Comparison of ENCODE assay signal across 35 cellular contexts in genomic region chr6:110723017-110723416, GRCh38.
"Had no signal": no experiment of that assay in that cellular context is flagged by ENCODE, and none has a peak within 500 bp of the region (broad histone marks: within the 10 kb centered on the region; RNA-seq: fewer than 3 reads in every experiment).

No MANE protein-coding gene starts in this region.

- H3K4me3 ChIP-seq: MG63 had no signal

- H3K27me3 ChIP-seq: MG63 had no signal

- H3K9me3 ChIP-seq: MG63 had no signal

- DNase-seq: Kasumi-1, MG63, MM.1S, MV-4-11, NCI-H1048, NCI-H1092, NCI-H1092 treated with DMSO at 0.1 percent for 48 hours, NCI-H1105, NCI-H1105 treated with DMSO at 0.1 percent for 48 hours, NCI-H1417, NCI-H1417 treated with DMSO at 0.1 percent for 48 hours, NCI-H1436, NCI-H1436 treated with DMSO at 0.1 percent for 48 hours, NCI-H146, NCI-H1694, NCI-H1694 treated with DMSO at 0.1 percent for 48 hours, NCI-H187, NCI-H187 treated with DMSO at 0.1 percent for 48 hours, NCI-H1930, NCI-H2029, NCI-H2029 treated with DMSO at 0.1 percent for 48 hours, NCI-H2081, NCI-H2081 treated with DMSO at 0.1 percent for 48 hours, NCI-H2107, NCI-H2171, NCI-H2171 treated with DMSO at 0.1 percent for 48 hours, NCI-H2227 treated with DMSO at 0.1 percent for 48 hours, NCI-H226, NCI-H345, NCI-H446, NCI-H446 treated with DMSO at 0.1 percent for 48 hours, NCI-H510A treated with DMSO at 0.1 percent for 48 hours, NCI-H524, NCI-H524 treated with DMSO at 0.1 percent for 48 hours, NCI-H526 had no signal

- H3K36me3 ChIP-seq: MG63 had no signal
